In the genomic region with DNA sequence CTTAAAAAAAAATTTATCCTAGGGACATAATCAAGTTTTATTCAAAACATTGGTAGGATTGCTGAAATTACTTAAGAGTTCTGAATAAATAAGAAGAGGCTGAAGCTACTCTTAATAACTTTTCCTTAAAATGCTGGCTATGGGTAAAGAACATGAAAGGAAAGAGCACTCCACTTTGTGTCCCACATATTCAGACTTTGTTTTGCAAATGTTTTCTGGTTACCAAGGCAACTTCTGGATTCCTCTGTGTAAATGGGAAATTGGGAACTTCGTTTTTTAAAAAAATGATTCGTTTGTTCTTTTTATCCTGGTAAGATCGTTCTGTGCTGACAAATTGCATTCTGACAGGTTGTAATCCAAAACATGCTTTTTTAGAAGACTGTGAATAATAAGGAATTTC, we compare ENCODE assay signal across 13 cellular contexts.
DNase-seq lines count a peak whose midpoint lies in the region; ATAC-seq, FAIRE-seq and TF ChIP-seq lines count a peak whose summit lies in the region.
"Had no signal": no experiment of that assay in that cellular context is flagged by ENCODE, and none has a peak within 500 bp of the region (broad histone marks: within the 10 kb centered on the region; RNA-seq: fewer than 3 reads in every experiment).

No MANE protein-coding gene starts in this region.

- H3K9me2 ChIP-seq in hepatocyte (replicated peaks; ENCODE audit: insufficient read depth), result no peaks in the 10 kb centered on the region

- no peak overlapping the region for H2AFZ ChIP-seq in hepatocyte

- peak in 2 of 4 donors; percentile 16 to 36 for ATAC-seq in pancreas
- no peak for ATAC-seq in GM18909 (IDR thresholded peaks at IDR 0.05; ENCODE audit: poor library complexity, unreplicated experiment)

- FAIRE-seq in pancreas (lab: Jason Lieb, UNC), result peak; percentile 68

- H3K4me1 ChIP-seq in hepatocyte (ENCODE audit: insufficient read depth) (peaks cover 4% of the 10 kb centered on the region), pancreas (no peaks in the 10 kb centered on the region), prostate gland (replicated peaks) (no peaks in the 10 kb centered on the region)
- H3K4me1 ChIP-seq: BLaER1, spleen had no signal

- TF ChIP-seq POLR2A in prostate gland (IDR thresholded peaks at IDR 0.05), result no peak

- TF ChIP-seq CTCF in hepatocyte (IDR thresholded peaks at IDR 0.05; ENCODE audit: poor library complexity), result no peak
- no peak for TF ChIP-seq CTCF in pancreas (IDR thresholded peaks at IDR 0.05)
- no peak for TF ChIP-seq CTCF in prostate gland (IDR thresholded peaks at IDR 0.05)

- H3K9me3 ChIP-seq in hepatocyte (ENCODE audit: low read depth) (no peaks in the 10 kb centered on the region), pancreas (no peaks in the 10 kb centered on the region), prostate gland (no peaks in the 10 kb centered on the region)
- H3K9me3 ChIP-seq: BLaER1, spleen had no signal

- no peak overlapping the region for H3K4me3 ChIP-seq in hepatocyte
- no peak overlapping the region for H3K4me3 ChIP-seq in pancreas
- no peak overlapping the region for H3K4me3 ChIP-seq in prostate gland
- H3K4me3 ChIP-seq: BLaER1, spleen had no signal

- DNase-seq in GM03348 (ENCODE audit: low spot score) (peak; percentile 4), astrocyte of the hippocampus (ENCODE audit: low read depth, low spot score) (peak; percentile 61), hepatocyte (ENCODE audit: low spot score) (peak; percentile 29), pancreas (no peak), islet precursor cell (no peak), NCI-H1436 treated with DMSO at 0.1 percent for 48 hours (lab: John Stamatoyannopoulos, UW) (no peak), prostate gland (ENCODE audit: low spot score) (no peak)
- DNase-seq: NCI-H1105 treated with DMSO at 0.1 percent for 48 hours, NCI-H446, OCI-M1, spleen had no signal

- no peaks in the 10 kb centered on the region for H3K79me2 ChIP-seq in hepatocyte

- H4K20me1 ChIP-seq in hepatocyte (ENCODE audit: insufficient read depth, poor library complexity, severe bottlenecking), result no peaks in the 10 kb centered on the region
- H4K20me1 ChIP-seq: BLaER1 had no signal

- H3K4me2 ChIP-seq in hepatocyte, result no peak overlapping the region
- H3K4me2 ChIP-seq: BLaER1 had no signal

- intact Hi-C loops in pancreas (cut with DNase I) (no loop called here), prostate gland (cut with DNase I) (no loop called here)

- H3K36me3 ChIP-seq in hepatocyte (replicated peaks; ENCODE audit: insufficient read depth, low read depth), result no peaks in the 10 kb centered on the region
- H3K36me3 ChIP-seq in pancreas, result no peaks in the 10 kb centered on the region
- H3K36me3 ChIP-seq in prostate gland, result no peaks in the 10 kb centered on the region
- H3K36me3 ChIP-seq: BLaER1, spleen had no signal

- H3K27ac ChIP-seq in hepatocyte, result peak overlapping the region; percentile 27
- no peak overlapping the region for H3K27ac ChIP-seq in pancreas
- no peak overlapping the region for H3K27ac ChIP-seq in prostate gland
- H3K27ac ChIP-seq: BLaER1 had no signal

- WGBS in hepatocyte (ENCODE audit: low lambda C conversion rate, missing lambda C conversion rate), result 26% methylated on average over 3 of the region's 3 CpGs
- 15 to 17% methylated on average over 3 of the region's 3 CpGs for WGBS in pancreas, 2 donors
- WGBS in prostate gland, result 9% methylated on average over 3 of the region's 3 CpGs

- H3K27me3 ChIP-seq in hepatocyte, result no peaks in the 10 kb centered on the region
- no peaks in the 10 kb centered on the region for H3K27me3 ChIP-seq in pancreas
- no peaks in the 10 kb centered on the region for H3K27me3 ChIP-seq in prostate gland (replicated peaks; ENCODE audit: insufficient read depth)
- H3K27me3 ChIP-seq: BLaER1, spleen had no signal

Comparison
In these comparisons a context has a peak if more than half of its experiments do, and no peak if none do; other contexts are left out.
1. DNase-seq: peak in GM03348 (single experiment), astrocyte of the hippocampus (single experiment) and hepatocyte (single experiment); none in pancreas (0 of 6), islet precursor cell (single experiment), NCI-H1436 treated with DMSO at 0.1 percent for 48 hours (single experiment) and prostate gland (single experiment).